Comparison of ENCODE assay signal across 8 cellular contexts in genomic region chr11:8810331-8811301, GRCh38.
DNase-seq lines count a peak whose midpoint lies in the region; ATAC-seq lines count a peak whose summit lies in the region.

No MANE protein-coding gene starts in this region.

- H3K36me3 Mint-ChIP-seq in activated naive CD8-positive, alpha-beta T cell treated with anti-CD3 and anti-CD28 coated beads, Interleukin-2, amount 10 ng/mL, durations not matched to agents 7 days and 5 days, result no peaks in the 10 kb centered on the region
- no peaks in the 10 kb centered on the region for H3K36me3 Mint-ChIP-seq in natural killer cell treated with Interleukin-12 subunit alpha and Interleukin-12 subunit beta and Interleukin-15 and Interleukin-18, amount 100 ng/mL, for 72 hours

- POLR2A ChIA-PET in activated naive CD8-positive, alpha-beta T cell treated with anti-CD3 and anti-CD28 coated beads, Interleukin-2, amount 10 ng/mL, durations not matched to agents 7 days and 5 days (lab: Charles Lee), result interaction anchor here (0.9 kb wide), 1 partner anchor 128 kb away, joined by 4 read pairs; the partner anchor contains the start of genes RPL27A and TRIM66

- peaks cover 10% of the 10 kb centered on the region for H3K4me1 Mint-ChIP-seq in activated naive CD8-positive, alpha-beta T cell treated with anti-CD3 and anti-CD28 coated beads, Interleukin-2, amount 10 ng/mL, durations not matched to agents 7 days and 5 days
- H3K4me1 Mint-ChIP-seq in natural killer cell treated with Interleukin-12 subunit alpha and Interleukin-12 subunit beta and Interleukin-15 and Interleukin-18, amount 100 ng/mL, for 72 hours (ENCODE audit: low read depth in 2 of 2), result peaks cover 5 to 6% of the 10 kb centered on the region in 2 donors

- peaks cover 19% of the 10 kb centered on the region for H3K27me3 Mint-ChIP-seq in activated naive CD8-positive, alpha-beta T cell treated with anti-CD3 and anti-CD28 coated beads, Interleukin-2, amount 10 ng/mL, durations not matched to agents 7 days and 5 days
- H3K27me3 Mint-ChIP-seq in natural killer cell treated with Interleukin-12 subunit alpha and Interleukin-12 subunit beta and Interleukin-15 and Interleukin-18, amount 100 ng/mL, for 72 hours, result peaks cover 7 to 10% of the 10 kb centered on the region in 2 donors

- ATAC-seq in activated naive CD8-positive, alpha-beta T cell treated with anti-CD3 and anti-CD28 coated beads, Interleukin-2, amount 10 ng/mL, durations not matched to agents 7 days and 5 days (ENCODE audit: low read depth), result peak; percentile 52
- peak in 1 of 2 donors; percentile 46 for ATAC-seq in natural killer cell treated with Interleukin-12 subunit alpha and Interleukin-12 subunit beta and Interleukin-15 and Interleukin-18, amount 100 ng/mL, for 72 hours
- no peak for ATAC-seq in HG03025 (IDR thresholded peaks at IDR 0.05; ENCODE audit: low FRiP score, unreplicated experiment)
- no peak for ATAC-seq in HG02981 (IDR thresholded peaks at IDR 0.05; ENCODE audit: unreplicated experiment)

- no peaks in the 10 kb centered on the region for H3K9me3 Mint-ChIP-seq in activated naive CD8-positive, alpha-beta T cell treated with anti-CD3 and anti-CD28 coated beads, Interleukin-2, amount 10 ng/mL, durations not matched to agents 7 days and 5 days
- no peaks in the 10 kb centered on the region for H3K9me3 Mint-ChIP-seq in natural killer cell treated with Interleukin-12 subunit alpha and Interleukin-12 subunit beta and Interleukin-15 and Interleukin-18, amount 100 ng/mL, for 72 hours

- peak overlapping the region; percentile 76 for H3K4me3 Mint-ChIP-seq in activated naive CD8-positive, alpha-beta T cell treated with anti-CD3 and anti-CD28 coated beads, Interleukin-2, amount 10 ng/mL, durations not matched to agents 7 days and 5 days
- peak overlapping the region; percentile 1 for H3K4me3 Mint-ChIP-seq in natural killer cell treated with Interleukin-12 subunit alpha and Interleukin-12 subunit beta and Interleukin-15 and Interleukin-18, amount 100 ng/mL, for 72 hours

- no peak overlapping the region for H3K27ac Mint-ChIP-seq in activated naive CD8-positive, alpha-beta T cell treated with anti-CD3 and anti-CD28 coated beads, Interleukin-2, amount 10 ng/mL, durations not matched to agents 7 days and 5 days
- H3K27ac Mint-ChIP-seq in natural killer cell treated with Interleukin-12 subunit alpha and Interleukin-12 subunit beta and Interleukin-15 and Interleukin-18, amount 100 ng/mL, for 72 hours, result peak overlapping the region in 1 of 2 donors; percentile 18

- peak; percentile 65 for DNase-seq in GM04504 (ENCODE audit: low read depth)
- DNase-seq in NCI-H1436 treated with DMSO at 0.1 percent for 48 hours (lab: John Stamatoyannopoulos, UW), result peak; percentile 29
- DNase-seq in activated naive CD8-positive, alpha-beta T cell treated with anti-CD3 and anti-CD28 coated beads, Interleukin-2, amount 10 ng/mL, durations not matched to agents 7 days and 5 days, result peak; percentile 52
- DNase-seq in germinal center (ENCODE audit: low spot score), result peak; percentile 18
- DNase-seq in natural killer cell treated with Interleukin-12 subunit alpha and Interleukin-12 subunit beta and Interleukin-15 and Interleukin-18, amount 100 ng/mL, for 72 hours (ENCODE audit: low spot score), result no peak
- DNase-seq in effector CD8-positive, alpha-beta T cell (lab: John Stamatoyannopoulos, UW), result no peak

Comparison
In these comparisons a context has a peak if more than half of its experiments do, and no peak if none do; other contexts are left out.
1. DNase-seq: peak in GM04504 (single experiment), NCI-H1436 treated with DMSO at 0.1 percent for 48 hours (single experiment), activated naive CD8-positive, alpha-beta T cell treated with anti-CD3 and anti-CD28 coated beads, Interleukin-2, amount 10 ng/mL, durations not matched to agents 7 days and 5 days (single experiment) and germinal center (single experiment); none in natural killer cell treated with Interleukin-12 subunit alpha and Interleukin-12 subunit beta and Interleukin-15 and Interleukin-18, amount 100 ng/mL, for 72 hours (single experiment) and effector CD8-positive, alpha-beta T cell (single experiment).